ENCODE assay signal across 10 cellular contexts in genomic region chr17:67467500-67468481, GRCh38.
A peak's percentile ranks its signal among the peaks of the same experiment; 100 is the strongest.
DNase-seq lines count a peak whose midpoint lies in the region; ATAC-seq and TF ChIP-seq lines count a peak whose summit lies in the region.
"Had no signal": no experiment of that assay in that cellular context is flagged by ENCODE, and none has a peak within 500 bp of the region (broad histone marks: within the 10 kb centered on the region; RNA-seq: fewer than 3 reads in every experiment).

No MANE protein-coding gene starts in this region.

- H4K20me1 ChIP-seq in BLaER1: peaks cover 25% of the 10 kb centered on the region

- H3K27me3 Mint-ChIP-seq in brain: peaks cover 4% of the 10 kb centered on the region

- H3K27ac ChIP-seq in BLaER1 (peak overlapping the region; percentile 62), aorta (ENCODE audit: low read depth in 1 of 2, low read length in 2 of 2) (no peak overlapping the region)
- H3K27ac ChIP-seq: SJSA1 had no signal

- in situ Hi-C loops in G401 (cut with HindIII; ENCODE audit: low sequenced_read_pairs): no loop called here

- peaks cover 7% of the 10 kb centered on the region for H3K36me3 Mint-ChIP-seq in brain

- 89 to 90% methylated on average over 8 to 9 of the region's 9 CpGs for WGBS in aorta, 2 donors

- DNase-seq in G401 (ENCODE audit: low spot score) (peak; percentile 59), NCI-H187 treated with DMSO at 0.1 percent for 48 hours (lab: John Stamatoyannopoulos, UW) (peak; percentile 50), A172 (ENCODE audit: low spot score) (no peak), aorta (no peak), NCI-H2196 treated with DMSO at 0.1 percent for 48 hours (lab: John Stamatoyannopoulos, UW; ENCODE audit: unreplicated experiment) (no peak)
- DNase-seq in stimulated activated CD4-positive, alpha-beta T cell treated with anti-CD3 and anti-CD28 coated beads, Interleukin-4, amount 100 ng/mL, for 24 hours: no peak
- DNase-seq: NCI-H1105 had no signal

- no peak for TF ChIP-seq CTCF in brain (conservative IDR thresholded peaks at IDR 0.05)

- H3K4me1 ChIP-seq in BLaER1: peaks cover 62% of the 10 kb centered on the region
- no peaks in the 10 kb centered on the region for H3K4me1 ChIP-seq in aorta (ENCODE audit: control insufficient read depth in 1 of 2, insufficient read depth in 2 of 2, low read length in 2 of 2)
- H3K4me1 ChIP-seq: SJSA1 had no signal

- intact Hi-C loops in aorta (cut with DNase I): no loop called here

- H3K27me3 ChIP-seq in BLaER1: no peaks in the 10 kb centered on the region
- no peaks in the 10 kb centered on the region for H3K27me3 ChIP-seq in aorta (ENCODE audit: control insufficient read depth in 1 of 2, insufficient read depth in 2 of 2, low read length in 1 of 2)
- H3K27me3 ChIP-seq: SJSA1 had no signal

- H3K9ac ChIP-seq in BLaER1: peak overlapping the region; percentile 55; the same call in 1 of the 2 replicates

- H3K4me2 ChIP-seq in BLaER1: peak overlapping the region; percentile 79

- H3K36me3 ChIP-seq in BLaER1 (no peaks in the 10 kb centered on the region), aorta (ENCODE audit: control insufficient read depth in 1 of 2, insufficient read depth in 2 of 2, low read length in 1 of 2) (no peaks in the 10 kb centered on the region)

- 0 out of 2 replicates have a peak overlapping the region, but pooled peaks have one; percentile 23 for H3K4me3 ChIP-seq in BLaER1
- H3K4me3 ChIP-seq in aorta (ENCODE audit: low read length in 2 of 2): no peak overlapping the region
- H3K4me3 ChIP-seq: SJSA1 had no signal

- peak overlapping the region in 3 of 5 experiments; percentile 7 to 30 (median 8) for H3K4me3 Mint-ChIP-seq in brain

- H3K9me3 ChIP-seq in BLaER1 (peaks cover 6% of the 10 kb centered on the region; the same call in 1 of the 2 replicates), aorta (ENCODE audit: control insufficient read depth, low read length) (no peaks in the 10 kb centered on the region)
- H3K9me3 ChIP-seq: SJSA1 had no signal

- H3K4me1 Mint-ChIP-seq in brain: peaks cover 30% of the 10 kb centered on the region

- H3K27ac Mint-ChIP-seq in brain: peak overlapping the region in 4 of 5 experiments; percentile 73 to 88 (median 86)

- H3K9me3 Mint-ChIP-seq in brain: peaks cover 6 to 11% (median 9%) of the 10 kb centered on the region in 5 experiments

- no peak for ATAC-seq in aorta (ENCODE audit: low FRiP score)

Comparison
In these comparisons a context has a peak if more than half of its experiments do, and no peak if none do; other contexts are left out.
1. DNase-seq: peak in G401 (single experiment) and NCI-H187 treated with DMSO at 0.1 percent for 48 hours (single experiment); none in A172 (single experiment), aorta (0 of 2), NCI-H2196 treated with DMSO at 0.1 percent for 48 hours (single experiment) and stimulated activated CD4-positive, alpha-beta T cell treated with anti-CD3 and anti-CD28 coated beads, Interleukin-4, amount 100 ng/mL, for 24 hours (single experiment).